In the genomic region with DNA sequence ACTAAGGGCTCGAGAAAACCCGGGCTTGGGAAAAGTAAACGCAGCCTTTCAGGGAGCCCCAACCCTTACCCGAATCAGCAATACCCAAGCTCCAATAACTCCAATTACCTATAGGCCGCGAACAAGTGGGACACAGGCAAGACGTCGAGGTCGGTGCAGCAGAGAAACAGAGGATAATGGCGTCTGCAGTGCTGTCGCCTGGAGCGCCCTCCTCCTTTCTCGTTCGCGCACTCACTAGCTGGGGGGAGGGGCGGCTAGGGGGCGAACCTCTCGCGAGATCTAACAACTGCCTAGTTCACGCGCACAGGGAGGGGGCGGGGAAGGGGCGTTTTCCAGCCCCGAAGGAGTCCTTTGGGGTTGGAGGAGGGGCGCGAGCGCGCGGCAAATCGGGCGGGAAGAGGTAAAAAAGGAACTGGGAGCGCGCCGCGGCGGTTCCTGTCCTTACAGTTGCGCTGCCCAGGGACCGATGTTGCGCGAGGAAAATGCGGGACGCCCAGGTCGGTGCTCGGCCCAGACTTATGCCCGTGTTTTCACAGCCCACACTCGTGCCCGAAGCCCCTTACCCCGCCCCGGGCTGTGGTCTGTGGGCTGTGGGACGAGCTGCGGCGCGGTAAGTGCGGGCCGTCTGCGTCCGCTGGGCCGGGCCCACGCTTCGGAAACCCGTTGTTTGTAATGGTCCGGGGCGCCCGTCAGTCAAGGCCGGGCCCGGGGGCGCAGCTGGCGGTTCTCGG, we compare ENCODE assay signal across 8 cellular contexts. TPM values are rescaled to one million over a fixed set of nuclear protein-coding genes. Genes with fewer than 3 reads are reported as not detected.
DNase-seq lines count a peak whose midpoint lies in the region; ATAC-seq, FAIRE-seq and TF ChIP-seq lines count a peak whose summit lies in the region.

Gene RMI1, plus strand, starts transcription at position 411 of the 731 bp plus-strand sequence. CDS start 20,182 bp downstream, outside the sequence.

- H3K9me3 ChIP-seq in adrenal gland (replicated peaks in 1 of 3): no peaks in the 10 kb centered on the region
- no peaks in the 10 kb centered on the region for H3K9me3 ChIP-seq in heart right ventricle

- no peaks in the 10 kb centered on the region for H3K27me3 Mint-ChIP-seq in T-cell

- ATAC-seq in HG02840 (IDR thresholded peaks at IDR 0.05; ENCODE audit: low FRiP score, unreplicated experiment): peak; percentile 71
- peak; percentile 77 to 82 (median 78) for ATAC-seq in T-cell (replicated peaks in 1 of 4)
- peak; percentile 92 to 97 (median 94) for ATAC-seq in heart right ventricle

- H3K4me1 Mint-ChIP-seq in T-cell: peaks cover 40 to 49% (median 45%) of the 10 kb centered on the region in 3 donors

- H3K36me3 Mint-ChIP-seq in T-cell: peaks cover 35% of the 10 kb centered on the region

- CTCF ChIA-PET in T-cell (lab: Charles Lee): interaction anchor here in 1 of 2 donors (1.0 to 1.2 kb wide), 2 partner anchors 12 to 59 kb away, joined by 3 to 4 read pairs; partner anchors contain the start of gene KIF27

- peak within 1 kb of the TSS; percentile 96 to 100 (median 99) for H3K4me3 Mint-ChIP-seq in T-cell

- WGBS in adrenal gland, 4 donors: 0 to 1% (median 0%) methylated on average over 19 to 69 of the region's 69 CpGs
- WGBS in heart right ventricle, 2 donors: 0 to 1% methylated on average over 69 of the region's 69 CpGs

- TF ChIP-seq POLR2A in GM12891 (IDR thresholded peaks at IDR 0.05; ENCODE audit: low read depth, low read length) (peak; percentile 89), adrenal gland (IDR thresholded peaks at IDR 0.05) (peak; percentile 96 to 99)

- H3K4me1 ChIP-seq in adrenal gland (replicated peaks in 1 of 2): peaks cover 18 to 48% of the 10 kb centered on the region in 2 donors
- peaks cover 0 to 52% (median 39%) of the 10 kb centered on the region in 9 donors for H3K4me1 ChIP-seq in heart right ventricle

- FAIRE-seq in GM12891 (lab: Jason Lieb, UNC): peak; percentile 94

- H3K27ac ChIP-seq in adrenal gland: peak within 1 kb of the TSS; percentile 98 to 100 (median 99)
- H3K27ac ChIP-seq in heart right ventricle: peak within 1 kb of the TSS; percentile 93 to 100 (median 98)

- peaks cover 0 to 20% of the 10 kb centered on the region in 2 donors for H3K36me3 ChIP-seq in adrenal gland (replicated peaks in 1 of 2)
- peaks cover 0 to 26% (median 22%) of the 10 kb centered on the region in 9 donors for H3K36me3 ChIP-seq in heart right ventricle

- no peaks in the 10 kb centered on the region for H3K9me3 Mint-ChIP-seq in T-cell

- peak within 1 kb of the TSS; percentile 96 to 100 for H3K27ac Mint-ChIP-seq in T-cell

- DNase-seq in GM12891 (ENCODE audit: insufficient read length, low spot score) (peak; percentile 79), NCI-H1436 treated with DMSO at 0.1 percent for 48 hours (lab: John Stamatoyannopoulos, UW) (peak; percentile 91), T-cell (peak; percentile 97 to 100 (median 99)), adrenal gland (peak; percentile 99 to 100 (median 100)), heart right ventricle (peak; percentile 99 to 100), posterior vena cava (ENCODE audit: low spot score) (peak; percentile 100), ureter (ENCODE audit: low spot score) (peak; percentile 100)

- intact Hi-C loops in adrenal gland (cut with DNase I): no loop called here
- intact Hi-C loops in heart right ventricle (cut with DNase I): loop anchor here in 2 of 10 donors (2.0 to 10.0 kb wide), 5 partner anchors 58 to 192 kb away; partner anchors contain the start of gene KIF27 (in 1 of the 2)
- intact Hi-C loops in posterior vena cava (cut with DNase I): no loop called here

- no peaks in the 10 kb centered on the region for H3K27me3 ChIP-seq in adrenal gland
- no peaks in the 10 kb centered on the region for H3K27me3 ChIP-seq in heart right ventricle

- H3K4me3 ChIP-seq in adrenal gland (peak within 1 kb of the TSS; percentile 68 to 100 (median 97)), heart right ventricle (peak within 1 kb of the TSS; percentile 69 to 93 (median 83))

- POLR2A ChIA-PET in T-cell (lab: Charles Lee): interaction anchor here (0.6 to 1.1 kb wide), 4 partner anchors 10 to 356 kb away, joined by 3 to 8 read pairs (median 4); partner anchors contain the start of gene UBQLN1 (in 1 of the 2)

- peak in 1 of 6 experiments; percentile 23 for TF ChIP-seq CTCF in adrenal gland (IDR thresholded peaks at IDR 0.05)
- peak in 2 of 9 donors; percentile 11 to 48 for TF ChIP-seq CTCF in heart right ventricle (IDR thresholded peaks at IDR 0.05)

TF ChIP-seq in GM12891, 5 proteins besides CTCF, POLR2A, EP300 and RAD21:
- TF ChIP-seq POLR2AphosphoS5 (IDR thresholded peaks at IDR 0.05; ENCODE audit: low read depth, low read length) (peak; percentile 93), POU2F2 (IDR thresholded peaks at IDR 0.05; ENCODE audit: low read depth, low read length) (0 out of 2 replicates have a peak, but pooled peaks have one; percentile 42), TAF1 (IDR thresholded peaks at IDR 0.05; ENCODE audit: low read depth, low read length) (peak; percentile 98), PAX5 (IDR thresholded peaks at IDR 0.05; ENCODE audit: insufficient read depth, low read length, severe bottlenecking) (no peak), SPI1 (IDR thresholded peaks at IDR 0.05; ENCODE audit: low read depth, low read length) (peak; percentile 92)

RNA-seq across cellular contexts. Expression of gene RMI1, which starts in this region (rescaled TPM):
- polyA plus RNA-seq in GM12891 (2012; ENCODE audit: low read depth, missing spikeins): 4.0 TPM
- 1 to 10 TPM; 2.3 to 6.9 (median 5.3) TPM for total RNA-seq in T-cell
- 10 to 100 TPM in 3 of 8 donors, 1 to 10 TPM in 5; 6.2 to 21.7 (median 7.8) TPM for total RNA-seq in adrenal gland
- polyA plus RNA-seq in adrenal gland: 10 to 100 TPM in 1 of 3 donors, 1 to 10 TPM in 2; 2.3 to 17.5 (median 3.5) TPM
- 1 to 10 TPM; 4.2 to 9.7 (median 5.8) TPM for total RNA-seq in heart right ventricle
- polyA plus RNA-seq in heart right ventricle: 1 to 10 TPM; 2.4 to 2.6 TPM
- total RNA-seq in posterior vena cava: 1 to 10 TPM; 3.7 to 4.0 TPM
- 12.1 TPM for total RNA-seq in ureter

Comparison
In these comparisons a context has a peak if more than half of its experiments do, and no peak if none do; other contexts are left out.
1. Peak in every context shown above with its lines: DNase-seq, ATAC-seq, H3K4me3 ChIP-seq and H3K27ac ChIP-seq.